ENCODE assay signal across 22 cellular contexts in genomic region chr18:13237641-13238040, GRCh38.
"Had no signal": no experiment of that assay in that cellular context is flagged by ENCODE, and none has a peak within 500 bp of the region (broad histone marks: within the 10 kb centered on the region; RNA-seq: fewer than 3 reads in every experiment).

No MANE protein-coding gene starts in this region.

- ATAC-seq: activated naive CD4-positive, alpha-beta T cell treated with anti-CD3 and anti-CD28 coated beads, Interleukin-2, amount 50 U/mL, for 72 hours; Panc1; Right ventricle myocardium inferior; T-cell had no signal

- H3K4me1 ChIP-seq: colonic mucosa had no signal

- H3K4me2 ChIP-seq: KMS-11 had no signal

- H3K27me3 Mint-ChIP-seq: T-cell had no signal

- DNase-seq: activated CD4-positive, alpha-beta T cell treated with anti-CD3 and anti-CD28 coated beads for 4 hours; activated CD4-positive, alpha-beta T cell treated with anti-CD3 and anti-CD28 coated beads, Interleukin-2, amount 50 U/mL, for 4 hours; activated naive CD4-positive, alpha-beta T cell treated with Interleukin-2 at 50 U/mL for 16 hours; colonic mucosa; MM.1S; NCI-H1105; NCI-H1436; NCI-H1694 treated with DMSO at 0.1 percent for 48 hours; NCI-H2029 treated with DMSO at 0.1 percent for 48 hours; NCI-H510A treated with DMSO at 0.1 percent for 48 hours; NCI-H69; NK-92 treated with Interleukin-12 subunit alpha and Interleukin-12 subunit beta, amount 100 ng/mL, for 24 hours; OCI-M1; RPMI8226; T-cell; WERI-Rb-1 had no signal

- H3K4me1 Mint-ChIP-seq: IgD-negative memory B cell, T-cell had no signal

- H3K4me3 ChIP-seq: colonic mucosa, SK-N-MC had no signal

- H3K9me3 Mint-ChIP-seq: activated naive CD4-positive, alpha-beta T cell treated with anti-CD3 and anti-CD28 coated beads, Interleukin-2, amount 50 U/mL, for 72 hours; IgD-negative memory B cell; T-cell had no signal

- H3K4me3 Mint-ChIP-seq: IgD-negative memory B cell, T-cell had no signal

- H3K36me3 ChIP-seq: colonic mucosa, WERI-Rb-1 had no signal

- H3K36me3 Mint-ChIP-seq: activated naive CD4-positive, alpha-beta T cell treated with anti-CD3 and anti-CD28 coated beads, Interleukin-2, amount 50 U/mL, for 72 hours; T-cell had no signal

- H3K27me3 ChIP-seq: colonic mucosa had no signal

- H3K27ac ChIP-seq: colonic mucosa, KMS-11, SK-N-MC, WERI-Rb-1 had no signal

- H3K9me3 ChIP-seq: colonic mucosa had no signal

- H3K27ac Mint-ChIP-seq: IgD-negative memory B cell, T-cell had no signal

- H3K9ac ChIP-seq: KMS-11 had no signal
